14 cellular contexts compared by ENCODE assay signal in the genomic region with DNA sequence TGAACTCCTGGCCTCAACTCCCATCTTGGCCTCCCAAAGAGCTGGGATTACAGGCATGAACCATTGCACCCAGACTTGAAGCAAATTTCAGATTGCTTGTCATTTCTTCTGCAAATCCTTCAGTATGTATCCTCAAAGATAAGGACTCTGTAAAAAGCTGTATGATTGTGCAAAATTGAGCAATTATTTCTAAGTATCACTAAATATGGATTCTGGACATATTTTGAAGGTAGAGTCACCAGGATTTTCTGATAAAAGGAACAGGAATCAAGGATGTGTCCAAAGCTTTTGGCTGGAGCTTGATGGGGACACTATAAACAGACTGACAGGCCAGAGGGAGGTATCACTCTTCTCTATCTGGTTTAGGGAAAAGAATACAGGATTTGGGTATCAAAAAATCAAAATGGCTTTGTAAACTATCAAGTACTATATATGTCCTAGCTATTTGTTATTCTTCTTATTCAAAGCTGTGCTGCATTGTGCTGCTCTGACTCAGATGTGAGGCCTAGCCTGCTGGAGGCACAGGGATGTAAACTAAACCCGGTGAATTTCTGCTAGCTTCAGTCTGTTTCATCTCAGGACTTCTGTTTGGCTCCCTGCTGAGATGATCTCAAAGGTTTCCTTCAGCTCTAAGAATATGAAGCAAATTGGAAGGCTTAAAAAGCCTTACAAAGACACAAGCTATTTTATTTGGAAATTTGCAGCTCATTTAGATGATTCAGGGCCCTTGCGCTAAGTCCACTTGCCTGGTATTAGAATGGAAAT. TPM values are rescaled to one million over a fixed set of nuclear protein-coding genes. Genes with fewer than 3 reads are reported as not detected.
DNase-seq lines count a peak whose midpoint lies in the region; ATAC-seq, FAIRE-seq and TF ChIP-seq lines count a peak whose summit lies in the region.
"Had no signal": no experiment of that assay in that cellular context is flagged by ENCODE, and none has a peak within 500 bp of the region (broad histone marks: within the 10 kb centered on the region; RNA-seq: fewer than 3 reads in every experiment).

No MANE protein-coding gene starts in this region.

- DNase-seq in AG04450 (ENCODE audit: low read depth, low spot score) (peak; percentile 55), HFFc6 (peak; percentile 36), astrocyte (ENCODE audit: low read depth) (peak; percentile 52), iris pigment epithelial cell (ENCODE audit: low read depth) (peak; percentile 92), NCI-H2107 (lab: John Stamatoyannopoulos, UW) (no peak), SHP77 treated with DMSO at 0.1 percent for 48 hours (lab: John Stamatoyannopoulos, UW) (no peak), HuH-7 (ENCODE audit: low spot score) (no peak)
- DNase-seq: esophagus squamous epithelium, NCI-H1694 treated with DMSO at 0.1 percent for 48 hours had no signal

- H3K36me3 Mint-ChIP-seq in HFFc6 (ENCODE audit: low read depth) (peaks cover 26% of the 10 kb centered on the region), astrocyte (ENCODE audit: low read depth, unreplicated experiment) (peaks cover 17% of the 10 kb centered on the region)

- peak overlapping the region; percentile 97 for H3K27ac Mint-ChIP-seq in HFFc6
- no peak overlapping the region for H3K27ac Mint-ChIP-seq in astrocyte (ENCODE audit: unreplicated experiment)

- POLR2A ChIA-PET in AG04450 (lab: Yijun Ruan, JAX): interaction anchor here (0.5 to 1.7 kb wide), 8 partner anchors 8 to 1086 kb away, joined by 3 to 18 read pairs (median 4); a partner anchor contains a TSS

- H3K36me3 ChIP-seq in astrocyte (ENCODE audit: insufficient read depth, low read length): peaks cover 27% of the 10 kb centered on the region
- H3K36me3 ChIP-seq: breast epithelium had no signal

- H3K4me1 ChIP-seq in astrocyte (ENCODE audit: insufficient read depth, low read length): peaks cover 44% of the 10 kb centered on the region
- H3K4me1 ChIP-seq: breast epithelium had no signal

- TF ChIP-seq CTCF in AG04450 (IDR thresholded peaks at IDR 0.05; ENCODE audit: low read depth, low read length) (no peak), HFFc6 (IDR thresholded peaks at IDR 0.05) (no peak), astrocyte (IDR thresholded peaks at IDR 0.05; ENCODE audit: insufficient read depth, low read depth, low read length) (no peak)

- peak; percentile 99 for FAIRE-seq in astrocyte (lab: Jason Lieb, UNC)
- FAIRE-seq: islet of Langerhans had no signal

- no peaks in the 10 kb centered on the region for H3K9me3 Mint-ChIP-seq in HFFc6
- H3K9me3 Mint-ChIP-seq in astrocyte (ENCODE audit: unreplicated experiment): no peaks in the 10 kb centered on the region
- H3K9me3 Mint-ChIP-seq: T-helper 1 cell treated with Interleukin-12 subunit alpha and Interleukin-12 subunit beta and Interleukin-4 antibody, amounts not matched to agents 30 μg/mL and 1 μg/mL, for 36 hours had no signal

- H3K27me3 ChIP-seq in AG04450 (ENCODE audit: control insufficient read depth, insufficient read depth, low read length): no peaks in the 10 kb centered on the region
- H3K27me3 ChIP-seq in astrocyte (ENCODE audit: insufficient read depth, low read length): no peaks in the 10 kb centered on the region
- H3K27me3 ChIP-seq: breast epithelium, esophagus squamous epithelium had no signal

- CTCF ChIA-PET in AG04450 (lab: Charles Lee): interaction anchor here (0.5 to 2.2 kb wide), 2 partner anchors 8 to 20 kb away, joined by 5 to 15 read pairs; a partner anchor contains a TSS

- H3K4me2 ChIP-seq in astrocyte (ENCODE audit: low read length): peak overlapping the region; percentile 62

- H3K27ac ChIP-seq in AG04450 (ENCODE audit: low read depth, low read length): peak overlapping the region; percentile 80
- H3K27ac ChIP-seq in astrocyte (ENCODE audit: low read depth, low read length): peak overlapping the region; percentile 79
- H3K27ac ChIP-seq: breast epithelium had no signal

- H3K9me3 ChIP-seq in AG04450 (ENCODE audit: control insufficient read depth, insufficient read depth, low read length): no peaks in the 10 kb centered on the region
- no peaks in the 10 kb centered on the region for H3K9me3 ChIP-seq in astrocyte (ENCODE audit: insufficient read depth, low read depth, low read length)
- H3K9me3 ChIP-seq: breast epithelium, esophagus squamous epithelium had no signal

- H3K27me3 Mint-ChIP-seq in HFFc6 (ENCODE audit: insufficient read depth) (peaks cover 3% of the 10 kb centered on the region; the same call in 1 of the 2 replicates), astrocyte (ENCODE audit: low read depth, unreplicated experiment) (no peaks in the 10 kb centered on the region)

- no peak for ATAC-seq in HG03280 (IDR thresholded peaks at IDR 0.05; ENCODE audit: unreplicated experiment)

- H3K9ac ChIP-seq in astrocyte (ENCODE audit: low read length): peak overlapping the region; percentile 66

- H3K4me3 Mint-ChIP-seq in HFFc6 (peak overlapping the region; percentile 49), astrocyte (ENCODE audit: unreplicated experiment) (no peak overlapping the region)
- H3K4me3 Mint-ChIP-seq: T-helper 1 cell treated with Interleukin-12 subunit alpha and Interleukin-12 subunit beta and Interleukin-4 antibody, amounts not matched to agents 30 μg/mL and 1 μg/mL, for 36 hours had no signal

- H4K20me1 ChIP-seq in astrocyte (ENCODE audit: insufficient read depth, low read length): peaks cover 37% of the 10 kb centered on the region

- no peak overlapping the region for H3K4me3 ChIP-seq in AG04450 (ENCODE audit: low read depth, low read length)
- H3K4me3 ChIP-seq in astrocyte (ENCODE audit: insufficient read depth, low read depth, low read length): no peak overlapping the region
- H3K4me3 ChIP-seq: breast epithelium, esophagus squamous epithelium had no signal

- H2AFZ ChIP-seq in astrocyte (ENCODE audit: low read depth, low read length): no peak overlapping the region

- H3K79me2 ChIP-seq in astrocyte (ENCODE audit: insufficient read depth, low read length): peaks cover 15% of the 10 kb centered on the region

- peaks cover 46% of the 10 kb centered on the region for H3K4me1 Mint-ChIP-seq in HFFc6 (ENCODE audit: low read depth)
- H3K4me1 Mint-ChIP-seq in astrocyte (ENCODE audit: low read depth, unreplicated experiment): peaks cover 22% of the 10 kb centered on the region

RNA-seq across cellular contexts. Expression of a gene that starts 8.3 kb away (rescaled TPM):
- polyA plus RNA-seq in AG04450 (2011; rRNA removed): 1,497 and 1,578 TPM in 2 replicates
- 383 and 406 TPM in 2 replicates for polyA minus RNA-seq in AG04450 (2011; rRNA and poly(A)+ RNA removed)
- 100 to 1,000 TPM; 572 to 721 (median 650) TPM for total RNA-seq in HFFc6 (2021; fragmentation: NEBNext Ultra II Directional; extraction: Animal tissue kit (Norgen Biotek cat#: 25700))
- 565 and 626 TPM in 2 replicates for total RNA-seq in astrocyte

RNA-seq across cellular contexts. Expression of a gene that starts 30.0 kb away (rescaled TPM):
- 1.3 and 1.7 TPM in 2 replicates for polyA plus RNA-seq in AG04450 (2011; rRNA removed)
- 0.78 and 2.3 TPM in 2 replicates for polyA minus RNA-seq in AG04450 (2011; rRNA and poly(A)+ RNA removed)
- 1 to 10 TPM; 3.1 to 7.2 (median 6.6) TPM for total RNA-seq in HFFc6 (2021; fragmentation: NEBNext Ultra II Directional; extraction: Animal tissue kit (Norgen Biotek cat#: 25700))
- total RNA-seq in astrocyte: 0.55 and 1.0 TPM in 2 replicates
- total RNA-seq: myocyte had no signal

RNA-seq across cellular contexts. Expression of a gene that starts 36.9 kb away (rescaled TPM):
- polyA plus RNA-seq in AG04450 (2011; rRNA removed): 0.12 and 0.16 TPM in 2 replicates
- not detected in 2 replicates for polyA minus RNA-seq in AG04450 (2011; rRNA and poly(A)+ RNA removed)
- under 1 TPM in 2 of 6 experiments, not detected in 4; 0.27 to 0.55 TPM for total RNA-seq in HFFc6 (2021; fragmentation: NEBNext Ultra II Directional; extraction: Animal tissue kit (Norgen Biotek cat#: 25700))
- total RNA-seq in astrocyte: 0.75 TPM in 1 of 2 replicates, not detected in the other
- total RNA-seq: esophagus squamous epithelium had no signal

Comparison
In these comparisons a context has a peak if more than half of its experiments do, and no peak if none do; other contexts are left out.
1. DNase-seq: peak in AG04450 (single experiment), HFFc6 (single experiment), astrocyte (single experiment) and iris pigment epithelial cell (single experiment); none in NCI-H2107 (single experiment), SHP77 treated with DMSO at 0.1 percent for 48 hours (single experiment) and HuH-7 (single experiment).